ENCODE assay signal across 15 cellular contexts in the genomic region with DNA sequence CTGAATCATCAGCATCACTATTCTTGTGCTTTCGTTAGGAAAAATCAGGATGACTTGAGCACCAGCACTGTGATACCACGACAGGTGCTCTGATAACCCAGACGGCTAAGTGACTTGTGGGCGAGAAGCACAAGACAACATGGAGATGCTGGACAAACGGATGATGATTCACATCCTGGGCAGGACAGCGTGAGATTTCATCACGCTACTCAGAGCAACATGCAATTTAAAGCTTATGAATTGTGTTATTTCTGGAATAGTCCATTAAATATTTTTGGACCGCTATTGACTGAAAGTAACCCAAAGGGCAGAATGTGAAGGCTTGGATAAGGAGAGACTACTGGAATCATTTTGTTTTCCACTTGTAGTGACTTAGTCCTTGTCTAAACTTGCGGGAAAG.
A peak's percentile ranks its signal among the peaks of the same experiment; 100 is the strongest.
DNase-seq lines count a peak whose midpoint lies in the region; ATAC-seq and TF ChIP-seq lines count a peak whose summit lies in the region.
"Had no signal": no experiment of that assay in that cellular context is flagged by ENCODE, and none has a peak within 500 bp of the region (broad histone marks: within the 10 kb centered on the region; RNA-seq: fewer than 3 reads in every experiment).

No MANE protein-coding gene starts in this region.

- H2AK9ac ChIP-seq in IMR-90 (replicated peaks; ENCODE audit: low read depth, low read length, poor library complexity), result no peak overlapping the region

- H3K9me3 ChIP-seq in IMR-90 (ENCODE audit: control insufficient read depth, insufficient read depth, low read length), result no peaks in the 10 kb centered on the region
- H3K9me3 ChIP-seq: BE2C had no signal

- no peak overlapping the region for H2BK20ac ChIP-seq in IMR-90 (ENCODE audit: low read depth, low read length)

- H3K18ac ChIP-seq in IMR-90 (ENCODE audit: low read depth, low read length), result no peak overlapping the region

- no peak overlapping the region for H3K9ac ChIP-seq in IMR-90 (ENCODE audit: low read depth, low read length)

- peaks cover 42% of the 10 kb centered on the region for H3K4me1 ChIP-seq in ACC112 (ENCODE audit: control insufficient read depth, insufficient read depth, low read length, unreplicated experiment)
- H3K4me1 ChIP-seq in IMR-90 (ENCODE audit: control insufficient read depth, insufficient read depth, low read length), result peaks cover 2% of the 10 kb centered on the region; the same call in 1 of the 2 replicates
- H3K4me1 ChIP-seq: BE2C had no signal

- 75% methylated on average over 6 of the region's 9 CpGs; no CpG with 5 or more reads in 1 of the 2 experiments for WGBS in IMR-90 (ENCODE audit: extremely low coverage in 2 of 2, insufficient read length in 1 of 2), 2 experiments

- H3K4me3 ChIP-seq in ACC112 (ENCODE audit: low read depth, low read length), result peak overlapping the region; percentile 34
- no peak overlapping the region for H3K4me3 ChIP-seq in IMR-90 (ENCODE audit: insufficient read depth, low read depth, low read length)

- no TSS peak for BruUV-seq in IMR-90 (replicated peaks; lab: Mats Ljungman, UMichigan)

- H3K9me3 Mint-ChIP-seq in progenitor cell of endocrine pancreas (ENCODE audit: low read depth), result no peaks in the 10 kb centered on the region
- H3K9me3 Mint-ChIP-seq: activated CD4-positive, alpha-beta T cell treated with anti-CD3 and anti-CD28 coated beads, Interleukin-2, amount 10 ng/mL, durations not matched to agents 24 days and 14 days; stimulated activated memory B cell treated with anti-CD40 and anti-IgM and Interleukin-4, amounts not matched to agents 10 μg/mL and 1 μg/mL and 100 μg/mL, for 72 hours; T-helper 1 cell treated with Interleukin-12 subunit alpha and Interleukin-12 subunit beta and Interleukin-4 antibody, amounts not matched to agents 30 μg/mL and 1 μg/mL, for 36 hours had no signal

- H3K56ac ChIP-seq in IMR-90 (ENCODE audit: extremely low read depth, insufficient read depth, low read length), result no peak overlapping the region

- H2BK5ac ChIP-seq in IMR-90 (ENCODE audit: low read depth, low read length, poor library complexity, severe bottlenecking), result no peak overlapping the region

- H4K8ac ChIP-seq in IMR-90 (ENCODE audit: low read depth in 2 of 2, low read length in 2 of 2), result no peak overlapping the region

- no peaks in the 10 kb centered on the region for H4K20me1 ChIP-seq in IMR-90 (ENCODE audit: insufficient read depth, low read length)

- no peaks in the 10 kb centered on the region for H3K27me3 Mint-ChIP-seq in progenitor cell of endocrine pancreas
- H3K27me3 Mint-ChIP-seq: activated CD4-positive, alpha-beta T cell treated with anti-CD3 and anti-CD28 coated beads, Interleukin-2, amount 10 ng/mL, durations not matched to agents 24 days and 14 days; stimulated activated memory B cell treated with anti-CD40 and anti-IgM and Interleukin-4, amounts not matched to agents 10 μg/mL and 1 μg/mL and 100 μg/mL, for 72 hours had no signal

- dilution Hi-C loops in IMR-90 (cut with HindIII; ENCODE audit: low sequenced_read_pairs, unreplicated experiment), result no loop called here

- no peak for TF ChIP-seq RAD21 in IMR-90 (IDR thresholded peaks at IDR 0.05; ENCODE audit: low read length)

- H3K36me3 Mint-ChIP-seq in progenitor cell of endocrine pancreas (ENCODE audit: insufficient read depth), result no peaks in the 10 kb centered on the region
- H3K36me3 Mint-ChIP-seq: stimulated activated memory B cell treated with anti-CD40 and anti-IgM and Interleukin-4, amounts not matched to agents 10 μg/mL and 1 μg/mL and 100 μg/mL, for 72 hours had no signal

- no peaks in the 10 kb centered on the region for H3K79me1 ChIP-seq in IMR-90 (ENCODE audit: low read depth in 1 of 2, low read length in 2 of 2)

- no peaks in the 10 kb centered on the region for H3K9me1 ChIP-seq in IMR-90 (ENCODE audit: insufficient read depth, low read length)

- no peak overlapping the region for H3K4ac ChIP-seq in IMR-90 (ENCODE audit: low read depth, low read length)

- no peak overlapping the region for H3K27ac Mint-ChIP-seq in progenitor cell of endocrine pancreas
- H3K27ac Mint-ChIP-seq: activated CD4-positive, alpha-beta T cell treated with anti-CD3 and anti-CD28 coated beads, Interleukin-2, amount 10 ng/mL, durations not matched to agents 24 days and 14 days; activated T-helper 17 cell treated with anti-CD3 and anti-CD28 coated beads, Interleukin-2, amount 50 U/mL, for 72 hours; stimulated activated memory B cell treated with anti-CD40 and anti-IgM and Interleukin-4, amounts not matched to agents 10 μg/mL and 1 μg/mL and 100 μg/mL, for 72 hours; T-helper 1 cell treated with Interleukin-12 subunit alpha and Interleukin-12 subunit beta and Interleukin-4 antibody, amounts not matched to agents 30 μg/mL and 1 μg/mL, for 36 hours had no signal

- DNase-seq in IMR-90 (peak; percentile 10), amniotic epithelial cell (ENCODE audit: low read depth) (peak; percentile 95), glomerular visceral epithelial cell (ENCODE audit: extremely low spot score) (peak; percentile 85), ecto neural progenitor cell (ENCODE audit: low spot score) (no peak), progenitor cell of endocrine pancreas (ENCODE audit: low spot score, unreplicated experiment) (no peak), LoVo (ENCODE audit: low spot score) (no peak)
- no peak for DNase-seq in stimulated activated CD4-positive, alpha-beta T cell treated with anti-CD3 and anti-CD28 coated beads, Interleukin-4, amount 100 ng/mL, for 1 hour
- DNase-seq: BE2C, NCI-H1694 treated with DMSO at 0.1 percent for 48 hours, posterior cingulate gyrus had no signal

- intact Hi-C loops in IMR-90 (cut with micrococcal nuclease), result no loop called here

- H3K36me3 ChIP-seq in ACC112 (ENCODE audit: insufficient read depth, low read length), result no peaks in the 10 kb centered on the region
- H3K36me3 ChIP-seq in IMR-90 (ENCODE audit: control insufficient read depth, insufficient read depth, low read length), result no peaks in the 10 kb centered on the region
- H3K36me3 ChIP-seq: BE2C had no signal

- H2AK5ac ChIP-seq in IMR-90 (ENCODE audit: low read depth, low read length), result no peak overlapping the region

- peaks cover 11% of the 10 kb centered on the region for H3K4me1 Mint-ChIP-seq in progenitor cell of endocrine pancreas (ENCODE audit: low read depth)
- H3K4me1 Mint-ChIP-seq: activated CD4-positive, alpha-beta T cell treated with anti-CD3 and anti-CD28 coated beads, Interleukin-2, amount 10 ng/mL, durations not matched to agents 24 days and 14 days; activated T-helper 17 cell treated with anti-CD3 and anti-CD28 coated beads, Interleukin-2, amount 50 U/mL, for 72 hours; stimulated activated memory B cell treated with anti-CD40 and anti-IgM and Interleukin-4, amounts not matched to agents 10 μg/mL and 1 μg/mL and 100 μg/mL, for 72 hours had no signal

- no peak overlapping the region for H3K14ac ChIP-seq in IMR-90 (replicated peaks; ENCODE audit: low read depth, low read length)

- no peaks in the 10 kb centered on the region for H3K79me2 ChIP-seq in ACC112 (ENCODE audit: control insufficient read depth, insufficient read depth, low read length, unreplicated experiment)

- H3K23ac ChIP-seq in IMR-90 (ENCODE audit: low read depth, low read length), result no peak overlapping the region

- no peak overlapping the region for H2BK120ac ChIP-seq in IMR-90 (ENCODE audit: low read depth, low read length)

- H3K27me3 ChIP-seq in ACC112 (ENCODE audit: insufficient read depth, low read length) (no peaks in the 10 kb centered on the region), IMR-90 (ENCODE audit: control insufficient read depth, insufficient read depth, low read length) (no peaks in the 10 kb centered on the region)
- H3K27me3 ChIP-seq: BE2C had no signal

- peak overlapping the region; percentile 49 for H2AFZ ChIP-seq in ACC112 (ENCODE audit: low read length, unreplicated experiment)
- H2AFZ ChIP-seq in IMR-90 (replicated peaks; ENCODE audit: low read length, poor library complexity), result no peak overlapping the region

- H3K27ac ChIP-seq in ACC112 (ENCODE audit: low read depth, low read length) (peak overlapping the region; percentile 79), IMR-90 (ENCODE audit: insufficient read depth, low read length) (no peak overlapping the region)

- no peak overlapping the region for H4K91ac ChIP-seq in IMR-90 (ENCODE audit: insufficient read depth, low read depth, low read length)

- H4K5ac ChIP-seq in IMR-90 (ENCODE audit: low read depth, low read length), result no peak overlapping the region

- ATAC-seq in IMR-90 (ENCODE audit: low read depth), result no peak
- ATAC-seq: activated T-helper 17 cell treated with anti-CD3 and anti-CD28 coated beads, Interleukin-2, amount 50 U/mL, for 72 hours; stimulated activated memory B cell treated with anti-CD40 and anti-IgM and Interleukin-4, amounts not matched to agents 10 μg/mL and 1 μg/mL and 100 μg/mL, for 72 hours had no signal

- TF ChIP-seq CTCF in IMR-90 (conservative IDR thresholded peaks at IDR 0.05; ENCODE audit: low read depth, low read length), result no peak
- no peak for TF ChIP-seq CTCF in progenitor cell of endocrine pancreas (IDR thresholded peaks at IDR 0.05; ENCODE audit: unreplicated experiment)

- no peak for TF ChIP-seq POLR2A in IMR-90 (IDR thresholded peaks at IDR 0.05; ENCODE audit: low read depth, low read length)

- in situ Hi-C loops in IMR-90 (cut with MboI; ENCODE audit: low sequenced_read_pairs), result no loop called here

- H3K4me3 Mint-ChIP-seq in progenitor cell of endocrine pancreas (ENCODE audit: low read depth), result no peak overlapping the region
- H3K4me3 Mint-ChIP-seq: activated CD4-positive, alpha-beta T cell treated with anti-CD3 and anti-CD28 coated beads, Interleukin-2, amount 10 ng/mL, durations not matched to agents 24 days and 14 days; activated T-helper 17 cell treated with anti-CD3 and anti-CD28 coated beads, Interleukin-2, amount 50 U/mL, for 72 hours; stimulated activated memory B cell treated with anti-CD40 and anti-IgM and Interleukin-4, amounts not matched to agents 10 μg/mL and 1 μg/mL and 100 μg/mL, for 72 hours; T-helper 1 cell treated with Interleukin-12 subunit alpha and Interleukin-12 subunit beta and Interleukin-4 antibody, amounts not matched to agents 30 μg/mL and 1 μg/mL, for 36 hours had no signal

- H2BK15ac ChIP-seq in IMR-90 (ENCODE audit: low read depth, low read length), result no peak overlapping the region

- POLR2A ChIA-PET in IMR-90 (lab: Charles Lee; ENCODE audit: unreplicated experiment), result no interaction called here

- CTCF ChIA-PET in IMR-90 (lab: Yijun Ruan, JAX), result no interaction called here

- H3K4me2 ChIP-seq in IMR-90 (ENCODE audit: low read depth, low read length), result no peak overlapping the region

TF ChIP-seq in IMR-90, 13 proteins besides CTCF, POLR2A, EP300 and RAD21 (continues in another document):
- no peak for TF ChIP-seq FOS (IDR thresholded peaks at IDR 0.05; ENCODE audit: low read depth, low read length)
- no peak for TF ChIP-seq RFX5 (IDR thresholded peaks at IDR 0.05; ENCODE audit: low read depth, low read length)
- TF ChIP-seq, protein P1, sequence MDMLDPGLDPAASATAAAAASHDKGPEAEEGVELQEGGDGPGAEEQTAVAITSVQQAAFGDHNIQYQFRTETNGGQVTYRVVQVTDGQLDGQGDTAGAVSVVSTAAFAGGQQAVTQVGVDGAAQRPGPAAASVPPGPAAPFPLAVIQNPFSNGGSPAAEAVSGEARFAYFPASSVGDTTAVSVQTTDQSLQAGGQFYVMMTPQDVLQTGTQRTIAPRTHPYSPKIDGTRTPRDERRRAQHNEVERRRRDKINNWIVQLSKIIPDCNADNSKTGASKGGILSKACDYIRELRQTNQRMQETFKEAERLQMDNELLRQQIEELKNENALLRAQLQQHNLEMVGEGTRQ (IDR thresholded peaks at IDR 0.05; ENCODE audit: low read depth, low read length), result no peak

Comparison
In these comparisons a context has a peak if more than half of its experiments do, and no peak if none do; other contexts are left out.
1. DNase-seq: peak in IMR-90 (single experiment), amniotic epithelial cell (single experiment) and glomerular visceral epithelial cell (single experiment); none in ecto neural progenitor cell (single experiment), progenitor cell of endocrine pancreas (single experiment), LoVo (single experiment) and stimulated activated CD4-positive, alpha-beta T cell treated with anti-CD3 and anti-CD28 coated beads, Interleukin-4, amount 100 ng/mL, for 1 hour (single experiment).